In the genomic region with DNA sequence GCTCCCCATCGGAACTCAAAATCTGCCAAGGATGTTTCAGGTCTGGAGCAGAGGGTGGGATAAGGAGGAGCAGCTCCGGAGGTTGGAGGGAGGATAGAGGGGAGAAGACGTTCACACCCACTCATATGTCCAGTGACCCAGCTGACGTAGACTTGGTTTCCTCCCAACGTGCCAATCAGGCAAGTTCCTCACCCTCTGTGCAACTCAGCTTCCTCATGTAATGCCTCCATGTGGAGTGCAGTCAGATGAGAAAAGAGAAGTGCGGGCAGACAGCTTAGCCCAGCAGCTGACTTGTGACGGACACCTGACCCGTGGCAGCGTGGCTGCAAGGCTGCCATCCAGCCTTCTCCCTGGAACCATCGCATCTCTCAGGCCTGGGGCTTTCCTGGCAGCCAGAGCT, we compare ENCODE assay signal across 17 cellular contexts.
A peak's percentile ranks its signal among the peaks of the same experiment; 100 is the strongest.
DNase-seq lines count a peak whose midpoint lies in the region; ATAC-seq, FAIRE-seq and TF ChIP-seq lines count a peak whose summit lies in the region.
"Had no signal": no experiment of that assay in that cellular context is flagged by ENCODE, and none has a peak within 500 bp of the region (broad histone marks: within the 10 kb centered on the region; RNA-seq: fewer than 3 reads in every experiment).

No MANE protein-coding gene starts in this region.

- H3K27ac ChIP-seq in BLaER1 (no peak overlapping the region), OCI-LY7 (ENCODE audit: low read depth, low read length, poor library complexity, severe bottlenecking) (peak overlapping the region; percentile 31), gastroesophageal sphincter (no peak overlapping the region)
- H3K27ac ChIP-seq: SJSA1 had no signal

- CTCF ChIA-PET in OCI-LY7 (lab: Charles Lee; ENCODE audit: unreplicated experiment), result interaction anchor here (0.6 kb wide), 1 partner anchor 29 kb away, joined by 3 read pairs; no protein-coding TSS in a partner anchor

- no peak overlapping the region for H3K4me3 ChIP-seq in BLaER1
- no peak overlapping the region for H3K4me3 ChIP-seq in OCI-LY7 (ENCODE audit: low read depth, low read length, poor library complexity, severe bottlenecking)
- no peak overlapping the region for H3K4me3 ChIP-seq in gastroesophageal sphincter
- H3K4me3 ChIP-seq: SJSA1 had no signal

- no TSS peak for BruUV-seq in OCI-LY7 (replicated peaks; lab: Mats Ljungman, UMichigan)

- intact Hi-C loops in OCI-LY7 (cut with micrococcal nuclease; ENCODE audit: unreplicated experiment), result no loop called here

- H4K20me1 ChIP-seq in BLaER1 (no peaks in the 10 kb centered on the region), OCI-LY7 (ENCODE audit: insufficient read depth, low read length) (no peaks in the 10 kb centered on the region)

- peak; percentile 44 for FAIRE-seq in GM12892 (lab: Jason Lieb, UNC)
- FAIRE-seq: GM18507 had no signal

- TF ChIP-seq POLR2A in GM12892 (IDR thresholded peaks at IDR 0.05; ENCODE audit: low read depth, low read length) (no peak), gastroesophageal sphincter (IDR thresholded peaks at IDR 0.05) (no peak)

- no peaks in the 10 kb centered on the region for H3K9me2 ChIP-seq in OCI-LY7 (ENCODE audit: insufficient read depth, low read length)

- no peaks in the 10 kb centered on the region for H3K9me3 ChIP-seq in BLaER1
- H3K9me3 ChIP-seq in OCI-LY7 (ENCODE audit: low read length), result no peaks in the 10 kb centered on the region
- H3K9me3 ChIP-seq in gastroesophageal sphincter, result no peaks in the 10 kb centered on the region
- H3K9me3 ChIP-seq: SJSA1 had no signal

- 70% methylated on average over 2 of the region's 10 CpGs; no CpG with 5 or more reads in 1 of the 2 donors for WGBS in gastroesophageal sphincter (ENCODE audit: low coverage in 1 of 2), 2 donors

- POLR2A ChIA-PET in OCI-LY7 (lab: Charles Lee), result interaction anchor here (2.3 kb wide), 1 partner anchor 10 kb away, joined by 7 read pairs; no protein-coding TSS in a partner anchor

- peak overlapping the region; percentile 95 for H2AFZ ChIP-seq in OCI-LY7 (ENCODE audit: low read length)

- H3K36me3 ChIP-seq in BLaER1 (no peaks in the 10 kb centered on the region), OCI-LY7 (ENCODE audit: insufficient read depth, low read length) (no peaks in the 10 kb centered on the region), gastroesophageal sphincter (no peaks in the 10 kb centered on the region)
- H3K36me3 ChIP-seq: SJSA1 had no signal

- H3K79me2 ChIP-seq in OCI-LY7 (ENCODE audit: insufficient read depth, low read depth, low read length), result no peaks in the 10 kb centered on the region

- TF ChIP-seq CTCF in OCI-LY7 (conservative IDR thresholded peaks at IDR 0.05; ENCODE audit: low read length), result no peak
- no peak for TF ChIP-seq CTCF in gastroesophageal sphincter (IDR thresholded peaks at IDR 0.05)

- no peaks in the 10 kb centered on the region for H3K27me3 ChIP-seq in BLaER1
- peaks cover 34% of the 10 kb centered on the region for H3K27me3 ChIP-seq in gastroesophageal sphincter

- no peak for DNase-seq in GM12892 (ENCODE audit: insufficient read length)
- peak; percentile 74 for DNase-seq in OCI-LY7 (ENCODE audit: low spot score)
- no peak for DNase-seq in NCI-H2081 (lab: John Stamatoyannopoulos, UW)
- DNase-seq in hippocampal formation (lab: John Stamatoyannopoulos, UW), result no peak
- no peak for DNase-seq in stimulated activated naive CD4-positive, alpha-beta T cell treated with Interleukin-2 at 50 U/mL for 16 hours (lab: John Stamatoyannopoulos, UW)
- DNase-seq: COR-L47, GOT3, IMR-90, NCI-H1436, NCI-H2029 treated with DMSO at 0.1 percent for 48 hours, NCI-H82, T-cell had no signal

- ATAC-seq in gastroesophageal sphincter (peak; percentile 31), GM21529 (IDR thresholded peaks at IDR 0.05; ENCODE audit: unreplicated experiment) (no peak)
- ATAC-seq: T-cell had no signal

- peaks cover 23% of the 10 kb centered on the region for H3K4me1 ChIP-seq in BLaER1
- peaks cover 57% of the 10 kb centered on the region for H3K4me1 ChIP-seq in OCI-LY7 (ENCODE audit: insufficient read depth, low read length, poor library complexity, severe bottlenecking)
- H3K4me1 ChIP-seq in gastroesophageal sphincter, result no peaks in the 10 kb centered on the region
- H3K4me1 ChIP-seq: SJSA1 had no signal

- TF ChIP-seq EP300 in gastroesophageal sphincter (IDR thresholded peaks at IDR 0.05), result no peak

- H3K4me2 ChIP-seq in BLaER1 (peak overlapping the region; percentile 22; the same call in 1 of the 2 replicates), OCI-LY7 (ENCODE audit: low read length) (peak overlapping the region; percentile 56)

- H3K9ac ChIP-seq in BLaER1, result no peak overlapping the region
